In genomic region chr17:75164606-75165005, GRCh38 we compare ENCODE assay signal across 6 cellular contexts. TPM values are rescaled to one million over a fixed set of nuclear protein-coding genes. Genes with fewer than 3 reads are reported as not detected.
A peak's percentile ranks its signal among the peaks of the same experiment; 100 is the strongest.
DNase-seq lines count a peak whose midpoint lies in the region; ATAC-seq, FAIRE-seq and TF ChIP-seq lines count a peak whose summit lies in the region.
"Not testable (repeated sequence)": the region's sequence is repeated elsewhere in the genome, so short reads cannot be mapped to it uniquely, and the experiment has no call there.

No MANE protein-coding gene starts in this region.

- not testable (repeated sequence) for ATAC-seq in K562

- H3K4me2 ChIP-seq in GM23248 (ENCODE audit: unreplicated experiment); SK-N-SH; K562 (ENCODE audit: insufficient read depth, low read length); smooth muscle cell: not testable (repeated sequence)

- not testable (repeated sequence) for TF ChIP-seq CTCF in HEK293 (tag by site-specific recombination; IDR thresholded peaks at IDR 0.05); SK-N-SH (IDR thresholded peaks at IDR 0.05); K562 (IDR thresholded peaks at IDR 0.05 in 2 of 3, conservative IDR thresholded peaks at IDR 0.05 in 1 of 3; ENCODE audit: insufficient read depth in 2 of 3, low read depth in 1 of 3, low read length in 3 of 3); smooth muscle cell (IDR thresholded peaks at IDR 0.05; ENCODE audit: borderline replicate concordance, insufficient read depth, poor library complexity, severe bottlenecking)

- H3K79me2 ChIP-seq in GM23248 (ENCODE audit: insufficient read depth), result peaks cover 30% of the 10 kb centered on the region
- peaks cover 71% of the 10 kb centered on the region for H3K79me2 ChIP-seq in SK-N-SH (ENCODE audit: insufficient read depth)
- H3K79me2 ChIP-seq in K562 (ENCODE audit: control insufficient read depth, insufficient read depth, low read length); smooth muscle cell (ENCODE audit: low read depth): not testable (repeated sequence)

- H3K9me1 ChIP-seq in K562 (ENCODE audit: control insufficient read depth, insufficient read depth, low read length), result not testable (repeated sequence)

- H3K4me1 ChIP-seq in GM23248 (ENCODE audit: insufficient read depth); HEK293 (ENCODE audit: control insufficient read depth, insufficient read depth, low read length); SK-N-SH (ENCODE audit: control insufficient read depth in 1 of 2, insufficient read depth in 2 of 2, low read depth in 1 of 2, low read length in 1 of 2); K562 (replicated peaks in 1 of 2; ENCODE audit: control insufficient read depth in 2 of 2, insufficient read depth in 2 of 2, low read length in 2 of 2); smooth muscle cell (ENCODE audit: low read depth): not testable (repeated sequence)

- not testable (repeated sequence) for TF ChIP-seq RAD21 in SK-N-SH (IDR thresholded peaks at IDR 0.05; ENCODE audit: low read length); K562 (CRISPR knock-in tag; conservative IDR thresholded peaks at IDR 0.05 in 1 of 2, IDR thresholded peaks at IDR 0.05 in 1 of 2)

- not testable (repeated sequence) for DNase-seq in GM23248; SK-N-SH; K562 (ENCODE audit: extremely low read depth in 1 of 4, low spot score in 3 of 4); smooth muscle cell (lab: John Stamatoyannopoulos, UW; ENCODE audit: unreplicated experiment)
- peak; percentile 33 for DNase-seq in mesenteric fat pad (ENCODE audit: low spot score)

- peaks cover 22% of the 10 kb centered on the region; the same call in 1 of the 2 replicates for H3K36me3 ChIP-seq in GM23248 (ENCODE audit: low read depth)
- peaks cover 59 to 78% of the 10 kb centered on the region in 2 experiments for H3K36me3 ChIP-seq in HEK293 (ENCODE audit: control insufficient read depth in 2 of 2, insufficient read depth in 1 of 2, low read length in 2 of 2)
- peaks cover 12 to 63% of the 10 kb centered on the region in 2 experiments for H3K36me3 ChIP-seq in SK-N-SH (replicated peaks in 1 of 2; ENCODE audit: control insufficient read depth in 1 of 2, insufficient read depth in 2 of 2, low read length in 1 of 2)
- H3K36me3 ChIP-seq in K562 (ENCODE audit: control insufficient read depth, insufficient read depth, low read length), result peaks cover 35% of the 10 kb centered on the region
- H3K36me3 ChIP-seq in smooth muscle cell (ENCODE audit: low read depth), result not testable (repeated sequence)

- H3F3A ChIP-seq in GM23248 (ENCODE audit: insufficient read depth) (peaks cover 24% of the 10 kb centered on the region; the same call in 1 of the 2 replicates), SK-N-SH (replicated peaks; ENCODE audit: insufficient read depth) (peaks cover 39% of the 10 kb centered on the region)
- H3F3A ChIP-seq in smooth muscle cell (ENCODE audit: low read depth), result not testable (repeated sequence)

- not testable (repeated sequence) for H3K9me2 ChIP-seq in GM23248 (ENCODE audit: insufficient read depth); SK-N-SH

- H3K9ac ChIP-seq in GM23248; K562 (ENCODE audit: insufficient read depth in 1 of 2, low read depth in 2 of 2, low read length in 2 of 2); smooth muscle cell (ENCODE audit: low read depth): not testable (repeated sequence)
- H3K9ac ChIP-seq in SK-N-SH, result peak overlapping the region; percentile 35; the same call in 1 of the 2 replicates

- not testable (repeated sequence) for BruUV-seq in K562 (replicated peaks; lab: Mats Ljungman, UMichigan)

- TF ChIP-seq EP300 in SK-N-SH (IDR thresholded peaks at IDR 0.05; ENCODE audit: borderline replicate concordance in 1 of 2, low read depth in 1 of 2, low read length in 1 of 2); K562 (IDR thresholded peaks at IDR 0.05; ENCODE audit: low read length): not testable (repeated sequence)

- H3K27ac ChIP-seq in GM23248 (peak overlapping the region; percentile 60), smooth muscle cell (ENCODE audit: low read depth) (peak overlapping the region; percentile 62)
- H3K27ac ChIP-seq in HEK293 (ENCODE audit: extremely low read depth, low read depth, low read length); SK-N-SH (ENCODE audit: low read depth in 2 of 2, low read length in 1 of 2); K562 (ENCODE audit: extremely low read depth, low read depth, low read length): not testable (repeated sequence)

- H3K27me3 ChIP-seq in GM23248 (replicated peaks; ENCODE audit: insufficient read depth); SK-N-SH (ENCODE audit: insufficient read depth); K562 (ENCODE audit: control insufficient read depth in 2 of 2, insufficient read depth in 2 of 2, low read length in 2 of 2); smooth muscle cell (ENCODE audit: low read depth): not testable (repeated sequence)

- TF ChIP-seq POLR2A in K562 (conservative IDR thresholded peaks at IDR 0.05), result not testable (repeated sequence)

- intact Hi-C loops in K562 (cut with micrococcal nuclease), result not testable (repeated sequence)

- not testable (repeated sequence) for H4K20me1 ChIP-seq in GM23248 (ENCODE audit: insufficient read depth); K562 (replicated peaks; ENCODE audit: control insufficient read depth, insufficient read depth, low read length)
- H4K20me1 ChIP-seq in SK-N-SH (ENCODE audit: insufficient read depth), result peaks cover 12% of the 10 kb centered on the region
- H4K20me1 ChIP-seq in smooth muscle cell (ENCODE audit: low read depth), result peaks cover 17% of the 10 kb centered on the region

- not testable (repeated sequence) for H3K4me3 ChIP-seq in GM23248; HEK293 (ENCODE audit: low read depth, low read length); SK-N-SH (ENCODE audit: low read depth in 2 of 2, low read length in 1 of 2); K562; smooth muscle cell

- not testable (repeated sequence) for FAIRE-seq in K562 (lab: Jason Lieb, UNC)

- H2AFZ ChIP-seq in GM23248; SK-N-SH (ENCODE audit: low read depth); K562 (ENCODE audit: low read depth, low read length); smooth muscle cell (ENCODE audit: low read depth): not testable (repeated sequence)

- in situ Hi-C loops in GM23248 (cut with MboI); K562 (cut with MboI): not testable (repeated sequence)

- not testable (repeated sequence) for H3K9me3 ChIP-seq in GM23248 (ENCODE audit: low read depth); HEK293 (ENCODE audit: control insufficient read depth, insufficient read depth, low read depth, low read length); SK-N-SH; K562 (replicated peaks; ENCODE audit: control insufficient read depth, insufficient read depth, low read depth, low read length); smooth muscle cell (replicated peaks; ENCODE audit: low read depth)

- POLR2A ChIA-PET in HEK293 (lab: Yijun Ruan, JAX) (interaction anchor here (0.7 to 1.0 kb wide), 2 partner anchors 9 to 94 kb away, joined by 3 to 4 read pairs; no protein-coding TSS in a partner anchor), SK-N-SH (lab: Yijun Ruan, JAX) (interaction anchor here (0.6 to 0.9 kb wide), 2 partner anchors 10 to 67 kb away, joined by 3 read pairs; no protein-coding TSS in a partner anchor), K562 (lab: Yijun Ruan, JAX) (interaction anchor here (0.6 to 1.2 kb wide), 8 partner anchors 9 to 290 kb away, joined by 3 to 7 read pairs (median 3); partner anchors contain the start of gene JPT1)

- 89 to 90% methylated on average over 15 of the region's 15 CpGs for WGBS in GM23248 (ENCODE audit: low coverage in 1 of 2, low lambda C conversion rate in 2 of 2, missing lambda C conversion rate in 2 of 2), 2 experiments
- WGBS in SK-N-SH (ENCODE audit: low lambda C conversion rate), result 95% methylated on average over 15 of the region's 15 CpGs
- WGBS in K562 (ENCODE audit: insufficient coverage, low coverage, missing lambda C conversion rate), result 94% methylated on average over 15 of the region's 15 CpGs
- WGBS in smooth muscle cell (ENCODE audit: low lambda C conversion rate), result 99% methylated on average over 15 of the region's 15 CpGs

- CTCF ChIA-PET in HEK293 (lab: Yijun Ruan, JAX) (interaction anchor here (0.6 to 1.4 kb wide), 5 partner anchors 34 to 293 kb away, joined by 3 to 8 read pairs (median 3); no protein-coding TSS in a partner anchor), SK-N-SH (lab: Yijun Ruan, JAX) (interaction anchor here (0.6 to 1.2 kb wide), 3 partner anchors 9 to 207 kb away, joined by 3 read pairs; no protein-coding TSS in a partner anchor)
- CTCF ChIA-PET in K562 (lab: Yijun Ruan, JAX; ENCODE audit: low intra/inter-chr PET ratio), result not testable (repeated sequence)

RNA-seq across cellular contexts. Expression of gene JPT1, which starts 10.3 kb away (rescaled TPM):
- 54.0 and 59.8 TPM in 2 replicates for total RNA-seq in GM23248 (2014; rRNA removed; shearing (Covaris generic))
- polyA plus RNA-seq in GM23248 (2016; fragmentation: Nextera tagmentation; extraction: Ambion mirVana) (199 TPM in 2 replicates), SK-N-SH (2012; rRNA removed) (259 and 490 TPM in 2 replicates), K562 (2011; rRNA removed) (54.0 and 56.7 TPM in 2 replicates), K562 (2014; fragmentation: Illumina TruSeq; extraction: Trizol) (276 and 277 TPM in 2 replicates), K562 (2014; fragmentation: Nextera tagmentation; extraction: Ambion mirVana) (10 to 100 TPM; 67.8 to 77.7 TPM), K562 (2014; rRNA removed) (144 and 237 TPM in 2 replicates), smooth muscle cell (240 and 288 TPM in 2 replicates)
- polyA plus RNA-seq in SK-N-SH (2012; cell fraction: cytosol; rRNA removed), result 407 and 471 TPM in 2 replicates
- 165 and 240 TPM in 2 replicates for polyA plus RNA-seq in SK-N-SH (2012; cell fraction: nucleus; rRNA removed)
- 60.0 and 81.0 TPM in 2 replicates for total RNA-seq in K562 (2011; cell fraction: chromatin; rRNA removed; ENCODE audit: low replicate concordance)
- total RNA-seq in K562 (2011; cell fraction: nucleolus; rRNA removed), result 77.1 and 90.4 TPM in 2 replicates
- 68.9 and 75.0 TPM in 2 replicates for total RNA-seq in K562 (2011; cell fraction: nucleoplasm; rRNA removed)
- total RNA-seq in K562 (2014; rRNA removed) (131 and 132 TPM in 2 replicates), K562 (2014; rRNA removed; fragmentation: Illumina TruSeq; extraction: Trizol) (168 and 185 TPM in 2 replicates), K562 (2015; rRNA removed; fragmentation: Illumina TruSeq; extraction: Trizol) (290 and 292 TPM in 2 replicates), K562 (2021) (243 and 245 TPM in 2 replicates), mesenteric fat pad (28.6 TPM), smooth muscle cell (103 and 141 TPM in 2 replicates)
- polyA plus RNA-seq in K562 (2011; cell fraction: cytosol; rRNA removed), result 112 and 122 TPM in 2 replicates
- 68.8 and 82.6 TPM in 2 replicates for polyA plus RNA-seq in K562 (2011; cell fraction: nucleus; rRNA removed)
- polyA plus RNA-seq in K562 (2012), result 165 and 353 TPM in 2 replicates
- 46.8 and 55.1 TPM in 2 replicates for polyA minus RNA-seq in K562 (2011; rRNA and poly(A)+ RNA removed)
- polyA minus RNA-seq in K562 (2011; cell fraction: cytosol; rRNA and poly(A)+ RNA removed), result 131 and 146 TPM in 2 replicates
- polyA minus RNA-seq in K562 (2011; cell fraction: nucleus; rRNA and poly(A)+ RNA removed), result 35.1 and 49.8 TPM in 2 replicates

RNA-seq across cellular contexts. Expression of gene SUMO2, which starts 18.2 kb away (rescaled TPM):
- 70.8 and 86.5 TPM in 2 replicates for total RNA-seq in GM23248 (2014; rRNA removed; shearing (Covaris generic))
- polyA plus RNA-seq in GM23248 (2016; fragmentation: Nextera tagmentation; extraction: Ambion mirVana), result 465 and 472 TPM in 2 replicates
- 85.5 and 114 TPM in 2 replicates for polyA plus RNA-seq in SK-N-SH (2012; rRNA removed)
- polyA plus RNA-seq in SK-N-SH (2012; cell fraction: cytosol; rRNA removed), result 133 and 184 TPM in 2 replicates
- 25.6 and 43.8 TPM in 2 replicates for polyA plus RNA-seq in SK-N-SH (2012; cell fraction: nucleus; rRNA removed)
- 15.8 and 22.4 TPM in 2 replicates for total RNA-seq in K562 (2011; cell fraction: chromatin; rRNA removed; ENCODE audit: low replicate concordance)
- 14.9 and 18.3 TPM in 2 replicates for total RNA-seq in K562 (2011; cell fraction: nucleolus; rRNA removed)
- total RNA-seq in K562 (2011; cell fraction: nucleoplasm; rRNA removed), result 30.7 and 43.9 TPM in 2 replicates
- 170 and 203 TPM in 2 replicates for total RNA-seq in K562 (2014; rRNA removed)
- 379 and 441 TPM in 2 replicates for total RNA-seq in K562 (2014; rRNA removed; fragmentation: Illumina TruSeq; extraction: Trizol)
- total RNA-seq in K562 (2015; rRNA removed; fragmentation: Illumina TruSeq; extraction: Trizol), result 361 and 419 TPM in 2 replicates
- total RNA-seq in K562 (2021), result 511 and 520 TPM in 2 replicates
- polyA plus RNA-seq in K562 (2011; rRNA removed), result 414 and 505 TPM in 2 replicates
- 43.5 and 104 TPM in 2 replicates for polyA plus RNA-seq in K562 (2011; cell fraction: cytosol; rRNA removed)
- polyA plus RNA-seq in K562 (2011; cell fraction: nucleus; rRNA removed), result 60.3 and 118 TPM in 2 replicates
- polyA plus RNA-seq in K562 (2012), result 290 and 393 TPM in 2 replicates
- polyA plus RNA-seq in K562 (2014; fragmentation: Illumina TruSeq; extraction: Trizol), result 233 and 262 TPM in 2 replicates
- polyA plus RNA-seq in K562 (2014; fragmentation: Nextera tagmentation; extraction: Ambion mirVana), result 100 to 1,000 TPM; 570 to 733 TPM
- polyA plus RNA-seq in K562 (2014; rRNA removed), result 157 and 222 TPM in 2 replicates
- 133 and 157 TPM in 2 replicates for polyA minus RNA-seq in K562 (2011; rRNA and poly(A)+ RNA removed)
- polyA minus RNA-seq in K562 (2011; cell fraction: cytosol; rRNA and poly(A)+ RNA removed), result 208 and 214 TPM in 2 replicates
- 9.2 and 28.8 TPM in 2 replicates for polyA minus RNA-seq in K562 (2011; cell fraction: nucleus; rRNA and poly(A)+ RNA removed)
- total RNA-seq in mesenteric fat pad, result 265 TPM
- 104 and 111 TPM in 2 replicates for total RNA-seq in smooth muscle cell
- 416 and 419 TPM in 2 replicates for polyA plus RNA-seq in smooth muscle cell

RNA-seq across cellular contexts. Expression of gene NT5C, which starts 33.1 kb away (rescaled TPM):
- total RNA-seq in GM23248 (2014; rRNA removed; shearing (Covaris generic)), result 51.5 and 60.8 TPM in 2 replicates
- polyA plus RNA-seq in GM23248 (2016; fragmentation: Nextera tagmentation; extraction: Ambion mirVana) (66.5 and 67.9 TPM in 2 replicates), SK-N-SH (2012; rRNA removed) (111 and 114 TPM in 2 replicates), K562 (2011; rRNA removed) (45.0 and 55.6 TPM in 2 replicates), K562 (2014; fragmentation: Illumina TruSeq; extraction: Trizol) (31.0 and 40.2 TPM in 2 replicates), K562 (2014; fragmentation: Nextera tagmentation; extraction: Ambion mirVana) (1 to 10 TPM; 2.9 to 5.0 TPM), K562 (2014; rRNA removed) (167 and 175 TPM in 2 replicates), smooth muscle cell (46.8 and 53.5 TPM in 2 replicates)
- polyA plus RNA-seq in SK-N-SH (2012; cell fraction: cytosol; rRNA removed), result 53.5 and 66.8 TPM in 2 replicates
- 316 and 454 TPM in 2 replicates for polyA plus RNA-seq in SK-N-SH (2012; cell fraction: nucleus; rRNA removed)
- 23.9 and 63.5 TPM in 2 replicates for total RNA-seq in K562 (2011; cell fraction: chromatin; rRNA removed; ENCODE audit: low replicate concordance)
- total RNA-seq in K562 (2011; cell fraction: nucleolus; rRNA removed), result 83.5 and 103 TPM in 2 replicates
- 34.3 and 56.2 TPM in 2 replicates for total RNA-seq in K562 (2011; cell fraction: nucleoplasm; rRNA removed)
- total RNA-seq in K562 (2014; rRNA removed) (150 and 205 TPM in 2 replicates), K562 (2014; rRNA removed; fragmentation: Illumina TruSeq; extraction: Trizol) (21.5 and 31.6 TPM in 2 replicates), K562 (2015; rRNA removed; fragmentation: Illumina TruSeq; extraction: Trizol) (55.3 and 56.6 TPM in 2 replicates), K562 (2021) (94.3 and 95.0 TPM in 2 replicates), mesenteric fat pad (33.5 TPM), smooth muscle cell (25.8 and 39.9 TPM in 2 replicates)
- 71.8 and 135 TPM in 2 replicates for polyA plus RNA-seq in K562 (2011; cell fraction: cytosol; rRNA removed)
- polyA plus RNA-seq in K562 (2011; cell fraction: nucleus; rRNA removed), result 170 and 227 TPM in 2 replicates
- polyA plus RNA-seq in K562 (2012), result 54.2 and 75.4 TPM in 2 replicates
- polyA minus RNA-seq in K562 (2011; rRNA and poly(A)+ RNA removed), result 6.2 and 7.8 TPM in 2 replicates
- 10.3 and 17.4 TPM in 2 replicates for polyA minus RNA-seq in K562 (2011; cell fraction: cytosol; rRNA and poly(A)+ RNA removed)
- 41.6 and 46.9 TPM in 2 replicates for polyA minus RNA-seq in K562 (2011; cell fraction: nucleus; rRNA and poly(A)+ RNA removed)

RNA-seq across cellular contexts. Expression of gene NUP85, which starts 40.9 kb away (rescaled TPM):
- total RNA-seq in GM23248 (2014; rRNA removed; shearing (Covaris generic)), result 13.4 and 26.2 TPM in 2 replicates
- polyA plus RNA-seq in GM23248 (2016; fragmentation: Nextera tagmentation; extraction: Ambion mirVana), result 31.4 and 44.0 TPM in 2 replicates
- 80.5 and 99.8 TPM in 2 replicates for polyA plus RNA-seq in SK-N-SH (2012; rRNA removed)
- polyA plus RNA-seq in SK-N-SH (2012; cell fraction: cytosol; rRNA removed), result 38.2 and 55.2 TPM in 2 replicates
- 258 and 284 TPM in 2 replicates for polyA plus RNA-seq in SK-N-SH (2012; cell fraction: nucleus; rRNA removed)
- 303 and 492 TPM in 2 replicates for total RNA-seq in K562 (2011; cell fraction: chromatin; rRNA removed; ENCODE audit: low replicate concordance)
- 243 and 287 TPM in 2 replicates for total RNA-seq in K562 (2011; cell fraction: nucleolus; rRNA removed)
- total RNA-seq in K562 (2011; cell fraction: nucleoplasm; rRNA removed), result 239 and 282 TPM in 2 replicates
- total RNA-seq in K562 (2014; rRNA removed), result 50.2 and 52.4 TPM in 2 replicates
- 99.8 and 115 TPM in 2 replicates for total RNA-seq in K562 (2014; rRNA removed; fragmentation: Illumina TruSeq; extraction: Trizol)
- total RNA-seq in K562 (2015; rRNA removed; fragmentation: Illumina TruSeq; extraction: Trizol), result 77.1 and 81.2 TPM in 2 replicates
- 121 and 127 TPM in 2 replicates for total RNA-seq in K562 (2021)
- polyA plus RNA-seq in K562 (2011; rRNA removed), result 128 and 135 TPM in 2 replicates
- 184 and 192 TPM in 2 replicates for polyA plus RNA-seq in K562 (2011; cell fraction: cytosol; rRNA removed)
- 521 and 638 TPM in 2 replicates for polyA plus RNA-seq in K562 (2011; cell fraction: nucleus; rRNA removed)
- 56.6 and 88.3 TPM in 2 replicates for polyA plus RNA-seq in K562 (2012)
- 82.2 and 83.7 TPM in 2 replicates for polyA plus RNA-seq in K562 (2014; fragmentation: Illumina TruSeq; extraction: Trizol)
- 100 to 1,000 TPM; 156 to 177 TPM for polyA plus RNA-seq in K562 (2014; fragmentation: Nextera tagmentation; extraction: Ambion mirVana)
- polyA plus RNA-seq in K562 (2014; rRNA removed), result 110 and 116 TPM in 2 replicates
- polyA minus RNA-seq in K562 (2011; rRNA and poly(A)+ RNA removed), result 62.4 and 87.2 TPM in 2 replicates
- polyA minus RNA-seq in K562 (2011; cell fraction: cytosol; rRNA and poly(A)+ RNA removed), result 45.2 and 54.1 TPM in 2 replicates
- 79.4 and 108 TPM in 2 replicates for polyA minus RNA-seq in K562 (2011; cell fraction: nucleus; rRNA and poly(A)+ RNA removed)
- 60.2 TPM for total RNA-seq in mesenteric fat pad
- 24.0 and 29.2 TPM in 2 replicates for total RNA-seq in smooth muscle cell
- polyA plus RNA-seq in smooth muscle cell, result 43.2 and 48.0 TPM in 2 replicates

RNA-seq across cellular contexts. Expression of gene ARMC7, which starts 54.8 kb away (rescaled TPM):
- total RNA-seq in GM23248 (2014; rRNA removed; shearing (Covaris generic)), result 1.3 and 3.8 TPM in 2 replicates
- polyA plus RNA-seq in GM23248 (2016; fragmentation: Nextera tagmentation; extraction: Ambion mirVana) (9.8 and 11.3 TPM in 2 replicates), SK-N-SH (2012; rRNA removed) (7.3 and 10.8 TPM in 2 replicates), K562 (2011; rRNA removed) (3.9 and 8.0 TPM in 2 replicates), K562 (2014; fragmentation: Illumina TruSeq; extraction: Trizol) (8.7 and 12.7 TPM in 2 replicates), K562 (2014; fragmentation: Nextera tagmentation; extraction: Ambion mirVana) (1 to 10 TPM; 1.4 to 2.8 TPM), K562 (2014; rRNA removed) (5.9 and 8.9 TPM in 2 replicates), smooth muscle cell (1.8 and 3.5 TPM in 2 replicates)
- polyA plus RNA-seq in SK-N-SH (2012; cell fraction: cytosol; rRNA removed), result 5.9 and 7.9 TPM in 2 replicates
- 10.6 and 11.4 TPM in 2 replicates for polyA plus RNA-seq in SK-N-SH (2012; cell fraction: nucleus; rRNA removed)
- total RNA-seq in K562 (2011; cell fraction: chromatin; rRNA removed; ENCODE audit: low replicate concordance), result 16.9 and 36.5 TPM in 2 replicates
- 20.5 and 25.8 TPM in 2 replicates for total RNA-seq in K562 (2011; cell fraction: nucleolus; rRNA removed)
- 16.9 and 19.5 TPM in 2 replicates for total RNA-seq in K562 (2011; cell fraction: nucleoplasm; rRNA removed)
- total RNA-seq in K562 (2014; rRNA removed) (5.9 and 10.2 TPM in 2 replicates), K562 (2014; rRNA removed; fragmentation: Illumina TruSeq; extraction: Trizol) (4.1 and 5.1 TPM in 2 replicates), K562 (2015; rRNA removed; fragmentation: Illumina TruSeq; extraction: Trizol) (9.5 and 10.1 TPM in 2 replicates), K562 (2021) (15.2 TPM in 2 replicates), mesenteric fat pad (7.9 TPM), smooth muscle cell (3.0 and 6.8 TPM in 2 replicates)
- polyA plus RNA-seq in K562 (2011; cell fraction: cytosol; rRNA removed), result 9.1 and 13.1 TPM in 2 replicates
- polyA plus RNA-seq in K562 (2011; cell fraction: nucleus; rRNA removed), result 8.4 and 8.7 TPM in 2 replicates
- 15.4 and 16.8 TPM in 2 replicates for polyA plus RNA-seq in K562 (2012)
- polyA minus RNA-seq in K562 (2011; rRNA and poly(A)+ RNA removed), result 8.0 and 8.3 TPM in 2 replicates
- 8.3 and 9.9 TPM in 2 replicates for polyA minus RNA-seq in K562 (2011; cell fraction: cytosol; rRNA and poly(A)+ RNA removed)
- polyA minus RNA-seq in K562 (2011; cell fraction: nucleus; rRNA and poly(A)+ RNA removed), result 6.9 and 11.7 TPM in 2 replicates
